Comparison of ENCODE assay signal across 15 cellular contexts in genomic region chr2:75645643-75646042, GRCh38. TPM values are rescaled to one million over a fixed set of nuclear protein-coding genes. Genes with fewer than 3 reads are reported as not detected.
DNase-seq lines count a peak whose midpoint lies in the region; ATAC-seq and TF ChIP-seq lines count a peak whose summit lies in the region.
"Had no signal": no experiment of that assay in that cellular context is flagged by ENCODE, and none has a peak within 500 bp of the region (broad histone marks: within the 10 kb centered on the region; RNA-seq: fewer than 3 reads in every experiment).

No MANE protein-coding gene starts in this region.

- H3K4me1 Mint-ChIP-seq in CD8-positive, alpha-beta T cell (ENCODE audit: low read depth): peaks cover 35% of the 10 kb centered on the region
- H3K4me1 Mint-ChIP-seq in central memory CD8-positive, alpha-beta T cell: peaks cover 20% of the 10 kb centered on the region

- CTCF ChIA-PET in CD8-positive, alpha-beta T cell (lab: Charles Lee): interaction anchor here (1.2 to 2.6 kb wide), 3 partner anchors 11 to 32 kb away, joined by 3 to 19 read pairs (median 9); no protein-coding TSS in a partner anchor

- DNase-seq in CD8-positive, alpha-beta T cell: no peak
- DNase-seq in Karpas-422: no peak
- DNase-seq in central memory CD8-positive, alpha-beta T cell (ENCODE audit: low spot score in 2 of 2): no peak
- no peak for DNase-seq in H4 (ENCODE audit: low spot score)
- no peak for DNase-seq in NCI-H774 (lab: John Stamatoyannopoulos, UW)
- no peak for DNase-seq in ACHN
- DNase-seq: BE2C; KG1; NCI-H1417 treated with DMSO at 0.1 percent for 48 hours; stimulated activated CD4-positive, alpha-beta T cell treated with anti-CD3 and anti-CD28 coated beads, Interleukin-4, amount 100 ng/mL, for 24 hours had no signal

- no peak for TF ChIP-seq CTCF in CD8-positive, alpha-beta T cell (IDR thresholded peaks at IDR 0.05)
- no peak for TF ChIP-seq CTCF in parathyroid adenoma (IDR thresholded peaks at IDR 0.05)

- H3K4me2 ChIP-seq in Karpas-422 (ENCODE audit: low read depth, low read length, poor library complexity, severe bottlenecking): peak overlapping the region; percentile 95
- H3K4me2 ChIP-seq in parathyroid adenoma (ENCODE audit: low read length): no peak overlapping the region

- H4K20me1 ChIP-seq in Karpas-422 (ENCODE audit: insufficient read depth, low read depth, low read length): no peaks in the 10 kb centered on the region

- ATAC-seq in CD8-positive, alpha-beta T cell: no peak
- ATAC-seq in central memory CD8-positive, alpha-beta T cell (replicated peaks; ENCODE audit: extremely low read depth, poor library complexity, severe bottlenecking): no peak
- ATAC-seq in HG03432 (IDR thresholded peaks at IDR 0.05; ENCODE audit: unreplicated experiment): no peak

- H3K9ac ChIP-seq in Karpas-422 (ENCODE audit: low read length) (no peak overlapping the region), parathyroid adenoma (no peak overlapping the region)

- H3K27me3 ChIP-seq in CD8-positive, alpha-beta T cell (ENCODE audit: insufficient read depth, low read length): no peaks in the 10 kb centered on the region
- H3K27me3 ChIP-seq in Karpas-422 (ENCODE audit: low read length) (no peaks in the 10 kb centered on the region), parathyroid adenoma (ENCODE audit: control insufficient read depth, insufficient read depth, low read length) (no peaks in the 10 kb centered on the region)
- H3K27me3 ChIP-seq: BE2C, left lung, upper lobe of left lung had no signal

- no peaks in the 10 kb centered on the region for H3K9me2 ChIP-seq in Karpas-422 (replicated peaks; ENCODE audit: insufficient read depth, low read length)

- no peak overlapping the region for H3K27ac Mint-ChIP-seq in CD8-positive, alpha-beta T cell
- peak overlapping the region; percentile 85 for H3K27ac Mint-ChIP-seq in central memory CD8-positive, alpha-beta T cell (ENCODE audit: low read depth)

- peaks cover 34% of the 10 kb centered on the region for H3K36me3 Mint-ChIP-seq in CD8-positive, alpha-beta T cell
- peaks cover 22% of the 10 kb centered on the region for H3K36me3 Mint-ChIP-seq in central memory CD8-positive, alpha-beta T cell (ENCODE audit: insufficient read depth)

- no peak overlapping the region for H3K4me3 ChIP-seq in CD8-positive, alpha-beta T cell (ENCODE audit: low read depth, low read length)
- H3K4me3 ChIP-seq in Karpas-422 (ENCODE audit: low read length) (0 out of 2 replicates have a peak overlapping the region, but pooled peaks have one; percentile 83), parathyroid adenoma (ENCODE audit: low read depth, low read length) (no peak overlapping the region)

- H3K79me2 ChIP-seq in Karpas-422 (ENCODE audit: low read length): peaks cover 41% of the 10 kb centered on the region
- H3K79me2 ChIP-seq in parathyroid adenoma: peaks cover 15% of the 10 kb centered on the region

- no peaks in the 10 kb centered on the region for H3K36me3 ChIP-seq in CD8-positive, alpha-beta T cell (ENCODE audit: insufficient read depth, low read length)
- H3K36me3 ChIP-seq in Karpas-422 (ENCODE audit: insufficient read depth, low read length): peaks cover 18% of the 10 kb centered on the region
- H3K36me3 ChIP-seq in parathyroid adenoma (ENCODE audit: control insufficient read depth, insufficient read depth, low read length): no peaks in the 10 kb centered on the region

- POLR2A ChIA-PET in CD8-positive, alpha-beta T cell (lab: Charles Lee): interaction anchor here (1.7 to 3.6 kb wide), 2 partner anchors 10 to 65 kb away, joined by 8 to 22 read pairs; partner anchors contain the start of gene GCFC2

- peak overlapping the region; percentile 97 for H2AFZ ChIP-seq in Karpas-422 (ENCODE audit: low read length)
- peak overlapping the region; percentile 81 for H2AFZ ChIP-seq in parathyroid adenoma

- in situ Hi-C loops in ACHN (cut with HindIII; ENCODE audit: low pct_ligation_motif_present, low pct_unique_long_range_greater_than_20kb, low sequenced_read_pairs): no loop called here

- no peak overlapping the region for H3K27ac ChIP-seq in CD8-positive, alpha-beta T cell (ENCODE audit: low read depth, low read length)
- H3K27ac ChIP-seq in Karpas-422 (ENCODE audit: low read length) (no peak overlapping the region), parathyroid adenoma (no peak overlapping the region)

- H3K9me3 Mint-ChIP-seq in CD8-positive, alpha-beta T cell: peaks cover 4% of the 10 kb centered on the region
- H3K9me3 Mint-ChIP-seq in central memory CD8-positive, alpha-beta T cell: no peaks in the 10 kb centered on the region
- H3K9me3 Mint-ChIP-seq: activated CD8-positive, alpha-beta T cell treated with anti-CD3 and anti-CD28 coated beads for 36 hours had no signal

- H3K4me1 ChIP-seq in CD8-positive, alpha-beta T cell (ENCODE audit: insufficient read depth, low read length): peaks cover 10% of the 10 kb centered on the region
- H3K4me1 ChIP-seq in Karpas-422 (ENCODE audit: low read length): peaks cover 23% of the 10 kb centered on the region
- H3K4me1 ChIP-seq in parathyroid adenoma: peaks cover 4% of the 10 kb centered on the region

- no peaks in the 10 kb centered on the region for H3K9me3 ChIP-seq in CD8-positive, alpha-beta T cell (ENCODE audit: low read length)
- H3K9me3 ChIP-seq in Karpas-422 (ENCODE audit: low read length) (no peaks in the 10 kb centered on the region), parathyroid adenoma (ENCODE audit: control insufficient read depth, low read length) (no peaks in the 10 kb centered on the region)
- H3K9me3 ChIP-seq: BE2C, left lung, upper lobe of left lung had no signal

- intact Hi-C loops in CD8-positive, alpha-beta T cell (cut with DNase I, micrococcal nuclease): loop anchor here (1.0 to 10.0 kb wide), 5 partner anchors 65 to 1911 kb away; partner anchors contain the start of genes GCFC2 (in 2 of the 2), POLE4 (in 2 of the 2) and TPRKB (in 1 of the 2)

- H3K27me3 Mint-ChIP-seq in CD8-positive, alpha-beta T cell (ENCODE audit: low read depth): no peaks in the 10 kb centered on the region
- no peaks in the 10 kb centered on the region for H3K27me3 Mint-ChIP-seq in central memory CD8-positive, alpha-beta T cell
- H3K27me3 Mint-ChIP-seq: activated CD8-positive, alpha-beta T cell treated with anti-CD3 and anti-CD28 coated beads for 36 hours had no signal

- H3K4me3 Mint-ChIP-seq in CD8-positive, alpha-beta T cell: peak overlapping the region; percentile 96
- peak overlapping the region; percentile 92 for H3K4me3 Mint-ChIP-seq in central memory CD8-positive, alpha-beta T cell

RNA-seq across cellular contexts. Expression of gene MRPL19, which starts 0.9 kb away (rescaled TPM):
- 10 to 100 TPM; 17.2 to 18.1 TPM for total RNA-seq in CD8-positive, alpha-beta T cell
- 52.1 and 76.6 TPM in 2 replicates for total RNA-seq in Karpas-422 (2014; rRNA removed; shearing (Covaris generic); ENCODE audit: low replicate concordance)
- total RNA-seq in H4 (2014; rRNA removed; shearing (Covaris generic)): 67.9 and 70.2 TPM in 2 replicates
